In genomic region chr4:158410272-158410671, GRCh38 we compare ENCODE assay signal across 11 cellular contexts.
DNase-seq lines count a peak whose midpoint lies in the region; ATAC-seq and TF ChIP-seq lines count a peak whose summit lies in the region.
"Had no signal": no experiment of that assay in that cellular context is flagged by ENCODE, and none has a peak within 500 bp of the region (broad histone marks: within the 10 kb centered on the region; RNA-seq: fewer than 3 reads in every experiment).

No MANE protein-coding gene starts in this region.

- H3K4me3 ChIP-seq in BE2C (ENCODE audit: low read depth, low read length), result no peak overlapping the region
- H3K4me3 ChIP-seq in foreskin fibroblast (ENCODE audit: low read depth in 1 of 2, low read length in 2 of 2), result no peak overlapping the region

- H3K27ac Mint-ChIP-seq in HFFc6 (no peak overlapping the region), natural killer cell (no peak overlapping the region)

- TF ChIP-seq CTCF in BE2C (IDR thresholded peaks at IDR 0.05; ENCODE audit: low read depth, low read length) (0 out of 2 replicates have a peak, but pooled peaks have one; percentile 8), HFFc6 (IDR thresholded peaks at IDR 0.05) (no peak; the same call in 1 of the 2 replicates), foreskin fibroblast (IDR thresholded peaks at IDR 0.05; ENCODE audit: low read depth, low read length) (peak; percentile 12), natural killer cell (IDR thresholded peaks at IDR 0.05) (no peak)

- H3K4me1 ChIP-seq in BE2C, result no peaks in the 10 kb centered on the region

- H3K36me3 Mint-ChIP-seq in HFFc6 (ENCODE audit: low read depth) (no peaks in the 10 kb centered on the region), natural killer cell (no peaks in the 10 kb centered on the region)

- no peaks in the 10 kb centered on the region for H3K9me3 ChIP-seq in BE2C

- no peaks in the 10 kb centered on the region for H3K36me3 ChIP-seq in BE2C

- H3K9me3 Mint-ChIP-seq in HFFc6, result no peaks in the 10 kb centered on the region
- H3K9me3 Mint-ChIP-seq in natural killer cell, result peaks cover 4 to 5% of the 10 kb centered on the region in 2 donors

- intact Hi-C loops in natural killer cell (cut with micrococcal nuclease), result no loop called here

- DNase-seq in BE2C, result no peak
- DNase-seq in HFFc6, result peak; percentile 6
- peak; percentile 9 for DNase-seq in SW480 (ENCODE audit: low spot score)
- peak; percentile 40 to 67 for DNase-seq in foreskin fibroblast
- no peak for DNase-seq in natural killer cell
- no peak for DNase-seq in stimulated activated CD4-positive, alpha-beta T cell treated with anti-CD3 and anti-CD28 coated beads, Interleukin-12 subunit alpha, Interleukin-12 subunit beta, amount 100 ng/mL, for 4 hours
- DNase-seq: activated CD4-positive, CD25-positive, alpha-beta regulatory T cell treated with anti-CD3 and anti-CD28 coated beads, Interleukin-2, amount 50 U/mL, for 72 hours; central memory CD4-positive, alpha-beta T cell; NCI-H187 treated with DMSO at 0.1 percent for 48 hours had no signal

- H3K27me3 ChIP-seq in BE2C, result no peaks in the 10 kb centered on the region

- no peaks in the 10 kb centered on the region for H3K4me1 Mint-ChIP-seq in HFFc6 (ENCODE audit: low read depth)
- no peaks in the 10 kb centered on the region for H3K4me1 Mint-ChIP-seq in natural killer cell

- H3K27me3 Mint-ChIP-seq in HFFc6 (ENCODE audit: insufficient read depth) (peaks cover 2% of the 10 kb centered on the region; the same call in 1 of the 2 replicates), natural killer cell (ENCODE audit: low read depth in 2 of 2) (no peaks in the 10 kb centered on the region)

- H3K4me3 Mint-ChIP-seq in HFFc6, result no peak overlapping the region
- no peak overlapping the region for H3K4me3 Mint-ChIP-seq in natural killer cell

- ATAC-seq in GM19324 (IDR thresholded peaks at IDR 0.05; ENCODE audit: low FRiP score, unreplicated experiment) (no peak), HG03342 (IDR thresholded peaks at IDR 0.05; ENCODE audit: unreplicated experiment) (no peak), natural killer cell (no peak)

Comparison
In these comparisons a context has a peak if more than half of its experiments do, and no peak if none do; other contexts are left out.
1. DNase-seq: peak in HFFc6 (single experiment), SW480 (single experiment) and foreskin fibroblast (2 of 2); none in BE2C (single experiment), natural killer cell (single experiment) and stimulated activated CD4-positive, alpha-beta T cell treated with anti-CD3 and anti-CD28 coated beads, Interleukin-12 subunit alpha, Interleukin-12 subunit beta, amount 100 ng/mL, for 4 hours (single experiment).
2. CTCF ChIP-seq: peak in BE2C (single experiment) and foreskin fibroblast (single experiment); none in HFFc6 (single experiment) and natural killer cell (single experiment).